ENCODE assay signal across 1 cellular context in the genomic region with DNA sequence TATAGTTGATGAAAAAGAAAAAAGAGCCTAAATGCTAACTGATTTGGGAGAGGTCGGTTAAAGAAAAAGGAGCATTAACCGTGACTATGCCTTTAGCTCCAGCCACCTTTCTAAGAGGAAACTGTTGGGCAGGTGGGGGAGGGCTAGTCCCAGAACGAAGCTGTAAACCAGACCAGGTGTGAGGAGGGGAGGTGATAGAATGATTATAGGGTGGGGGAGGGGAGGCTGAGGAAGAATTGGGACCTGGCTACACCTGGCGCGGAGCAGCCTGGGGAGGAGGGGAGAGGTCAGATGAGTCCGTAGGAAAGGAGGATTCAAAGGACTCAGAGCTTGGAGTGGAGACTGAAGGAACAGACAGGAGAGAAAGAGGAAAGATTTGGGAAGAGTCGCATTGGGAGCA.
TF ChIP-seq lines count a peak whose summit lies in the region.

No MANE protein-coding gene starts in this region.

TF ChIP-seq in GM23338, 12 proteins besides CTCF, POLR2A, EP300 and RAD21:
- TF ChIP-seq REST (IDR thresholded peaks at IDR 0.05; ENCODE audit: unreplicated experiment): no peak
- TF ChIP-seq CREB1 (CRISPR knock-in tag; IDR thresholded peaks at IDR 0.05; ENCODE audit: low read depth): no peak
- no peak for TF ChIP-seq ZNF462 (CRISPR knock-in tag; IDR thresholded peaks at IDR 0.05)
- no peak for TF ChIP-seq ZNF114 (CRISPR knock-in tag; IDR thresholded peaks at IDR 0.05)
- TF ChIP-seq ZNF331 (CRISPR knock-in tag; IDR thresholded peaks at IDR 0.05; ENCODE audit: low read depth): no peak
- no peak for TF ChIP-seq STAT1 (IDR thresholded peaks at IDR 0.05; ENCODE audit: unreplicated experiment)
- no peak for TF ChIP-seq JUNB (IDR thresholded peaks at IDR 0.05; ENCODE audit: unreplicated experiment)
- no peak for TF ChIP-seq NANOG (IDR thresholded peaks at IDR 0.05; ENCODE audit: borderline replicate concordance)
- no peak for TF ChIP-seq EZH2 (IDR thresholded peaks at IDR 0.05; ENCODE audit: low read depth, unreplicated experiment)
- TF ChIP-seq EZH2phosphoT487 (IDR thresholded peaks at IDR 0.05; ENCODE audit: unreplicated experiment): no peak
- TF ChIP-seq, protein P1, sequence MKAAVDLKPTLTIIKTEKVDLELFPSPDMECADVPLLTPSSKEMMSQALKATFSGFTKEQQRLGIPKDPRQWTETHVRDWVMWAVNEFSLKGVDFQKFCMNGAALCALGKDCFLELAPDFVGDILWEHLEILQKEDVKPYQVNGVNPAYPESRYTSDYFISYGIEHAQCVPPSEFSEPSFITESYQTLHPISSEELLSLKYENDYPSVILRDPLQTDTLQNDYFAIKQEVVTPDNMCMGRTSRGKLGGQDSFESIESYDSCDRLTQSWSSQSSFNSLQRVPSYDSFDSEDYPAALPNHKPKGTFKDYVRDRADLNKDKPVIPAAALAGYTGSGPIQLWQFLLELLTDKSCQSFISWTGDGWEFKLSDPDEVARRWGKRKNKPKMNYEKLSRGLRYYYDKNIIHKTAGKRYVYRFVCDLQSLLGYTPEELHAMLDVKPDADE (IDR thresholded peaks at IDR 0.05): no peak
- TF ChIP-seq POLR2AphosphoS5 (IDR thresholded peaks at IDR 0.05; ENCODE audit: low read depth): no peak
